ENCODE assay signal across 8 cellular contexts in the genomic region with DNA sequence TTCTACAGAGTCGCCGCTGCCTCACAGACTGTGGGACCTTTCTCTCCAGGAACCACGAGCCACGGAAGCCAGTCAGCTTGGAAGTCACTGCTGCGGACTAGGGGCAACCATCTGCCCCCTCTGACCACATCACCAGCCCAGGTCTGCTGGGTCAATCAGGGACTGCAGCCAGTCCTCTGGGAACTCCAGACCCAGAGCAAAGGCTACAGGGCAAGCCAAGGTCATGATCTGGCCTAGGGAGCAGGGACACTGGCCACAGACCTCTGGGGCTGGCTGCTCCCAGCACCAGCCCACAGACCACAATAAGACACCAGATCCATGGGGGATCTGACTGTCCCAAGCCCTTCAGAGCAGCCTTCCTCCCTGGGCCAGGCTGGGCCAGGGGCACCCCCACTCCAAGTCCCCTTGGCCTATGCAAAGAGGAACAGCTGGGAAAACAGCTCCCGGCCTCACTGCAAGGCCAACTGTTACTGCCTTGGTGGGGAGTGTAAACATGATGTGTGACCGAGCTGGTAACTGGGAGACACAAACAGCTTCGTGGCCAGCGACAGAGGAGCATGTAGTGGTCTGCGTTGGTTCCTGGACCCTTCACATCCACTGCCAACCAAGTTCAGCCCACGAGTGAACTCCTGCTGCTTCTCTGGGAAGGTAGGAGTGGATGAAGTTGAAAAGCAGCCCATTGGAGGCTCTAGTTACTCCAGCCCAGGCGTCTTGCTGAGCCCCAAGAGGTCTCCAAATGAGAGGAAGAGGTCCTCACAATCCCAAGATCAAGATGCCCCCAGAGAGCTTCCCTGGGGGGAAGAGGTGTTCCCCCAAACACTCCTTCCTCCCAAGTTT. TPM values are rescaled to one million over a fixed set of nuclear protein-coding genes. Genes with fewer than 3 reads are reported as not detected.
DNase-seq lines count a peak whose midpoint lies in the region; ATAC-seq and TF ChIP-seq lines count a peak whose summit lies in the region.

No MANE protein-coding gene starts in this region.

- peak overlapping the region; percentile 22 to 39 for H2BK12ac ChIP-seq in mesenchymal stem cell (ENCODE audit: low read length in 2 of 2)

- peak overlapping the region in 1 of 2 experiments; percentile 60 for H3K23ac ChIP-seq in mesenchymal stem cell (ENCODE audit: low read length in 2 of 2)

- peak overlapping the region; percentile 10 for H4K8ac ChIP-seq in mesenchymal stem cell (ENCODE audit: low read length)

- H2BK5ac ChIP-seq in mesenchymal stem cell (ENCODE audit: low read depth, low read length, poor library complexity, severe bottlenecking), result no peak overlapping the region

- H3K4me2 ChIP-seq in mesenchymal stem cell (ENCODE audit: low read length, poor library complexity, severe bottlenecking), result peak overlapping the region; percentile 74

- no peaks in the 10 kb centered on the region for H3K9me3 Mint-ChIP-seq in stimulated activated naive CD8-positive, alpha-beta T cell treated with anti-CD3 and anti-CD28 coated beads, Interleukin-15, Interleukin-2, amounts not matched to agents 100 ng/mL and 50 ng/mL, for 24 hours
- peaks cover 0 to 5% (median 0%) of the 10 kb centered on the region in 5 experiments for H3K9me3 Mint-ChIP-seq in brain

- 79% methylated on average over 11 of the region's 12 CpGs for WGBS in mesenchymal stem cell

- H3K27me3 Mint-ChIP-seq in stimulated activated naive CD8-positive, alpha-beta T cell treated with anti-CD3 and anti-CD28 coated beads, Interleukin-15, Interleukin-2, amounts not matched to agents 100 ng/mL and 50 ng/mL, for 24 hours, result no peaks in the 10 kb centered on the region
- peaks cover 13% of the 10 kb centered on the region for H3K27me3 Mint-ChIP-seq in brain

- no peaks in the 10 kb centered on the region for H3K27me3 ChIP-seq in mesenchymal stem cell (ENCODE audit: control insufficient read depth in 1 of 2, insufficient read depth in 1 of 2, low read length in 2 of 2)
- H3K27me3 ChIP-seq in vagina, result no peaks in the 10 kb centered on the region

- H2AFZ ChIP-seq in mesenchymal stem cell (ENCODE audit: low read depth, low read length), result no peak overlapping the region

- peak overlapping the region; percentile 82 for H3K27ac ChIP-seq in mesenchymal stem cell (ENCODE audit: low read length, poor library complexity, severe bottlenecking)
- peak overlapping the region; percentile 98 for H3K27ac ChIP-seq in vagina

- H3K18ac ChIP-seq in mesenchymal stem cell (ENCODE audit: low read depth in 1 of 2, low read length in 2 of 2), result peak overlapping the region in 1 of 2 experiments; percentile 28

- H3K79me1 ChIP-seq in mesenchymal stem cell (replicated peaks; ENCODE audit: low read length, poor library complexity, severe bottlenecking), result peaks cover 6% of the 10 kb centered on the region

- peak overlapping the region; percentile 7 for H2AK5ac ChIP-seq in mesenchymal stem cell (ENCODE audit: low read length, severe bottlenecking)

- H3K4me1 Mint-ChIP-seq in stimulated activated naive CD8-positive, alpha-beta T cell treated with anti-CD3 and anti-CD28 coated beads, Interleukin-15, Interleukin-2, amounts not matched to agents 100 ng/mL and 50 ng/mL, for 24 hours (ENCODE audit: low read depth), result peaks cover 64% of the 10 kb centered on the region
- peaks cover 80% of the 10 kb centered on the region for H3K4me1 Mint-ChIP-seq in brain

- peaks cover 37% of the 10 kb centered on the region for H3K4me1 ChIP-seq in mesenchymal stem cell (ENCODE audit: control insufficient read depth, insufficient read depth, low read depth, low read length)
- peaks cover 70% of the 10 kb centered on the region for H3K4me1 ChIP-seq in vagina

- peaks cover 5% of the 10 kb centered on the region for H3K36me3 Mint-ChIP-seq in stimulated activated naive CD8-positive, alpha-beta T cell treated with anti-CD3 and anti-CD28 coated beads, Interleukin-15, Interleukin-2, amounts not matched to agents 100 ng/mL and 50 ng/mL, for 24 hours (ENCODE audit: low read depth)
- no peaks in the 10 kb centered on the region for H3K36me3 Mint-ChIP-seq in brain

- H3K27ac Mint-ChIP-seq in stimulated activated naive CD8-positive, alpha-beta T cell treated with anti-CD3 and anti-CD28 coated beads, Interleukin-15, Interleukin-2, amounts not matched to agents 100 ng/mL and 50 ng/mL, for 24 hours, result peak overlapping the region; percentile 97
- peak overlapping the region; percentile 98 to 100 (median 99) for H3K27ac Mint-ChIP-seq in brain

- no peak for DNase-seq in stimulated activated naive CD8-positive, alpha-beta T cell treated with anti-CD3 and anti-CD28 coated beads, Interleukin-15, Interleukin-2, amounts not matched to agents 100 U/mL and 50 U/mL, for 24 hours
- peak; percentile 45 for DNase-seq in mesenchymal stem cell
- DNase-seq in vagina (ENCODE audit: extremely low spot score in 2 of 2), result no peak
- DNase-seq in putamen (ENCODE audit: low spot score), result no peak
- DNase-seq in mesenteric fat pad (ENCODE audit: low spot score), result no peak

- TF ChIP-seq CTCF in brain (conservative IDR thresholded peaks at IDR 0.05) (no peak), vagina (IDR thresholded peaks at IDR 0.05) (no peak)

- H3K36me3 ChIP-seq in mesenchymal stem cell (ENCODE audit: control insufficient read depth in 1 of 2, insufficient read depth in 2 of 2, low read depth in 1 of 2, low read length in 2 of 2) (peaks cover 7 to 18% of the 10 kb centered on the region in 2 experiments), vagina (no peaks in the 10 kb centered on the region)

- no peaks in the 10 kb centered on the region for H3K9me3 ChIP-seq in mesenchymal stem cell (ENCODE audit: control insufficient read depth, low read length)
- H3K9me3 ChIP-seq in vagina, result no peaks in the 10 kb centered on the region

- H2BK15ac ChIP-seq in mesenchymal stem cell (ENCODE audit: low read depth, poor library complexity, severe bottlenecking), result peak overlapping the region; percentile 37

- peak overlapping the region in 1 of 2 experiments; percentile 90 for H3K4me3 ChIP-seq in mesenchymal stem cell (ENCODE audit: insufficient read depth in 1 of 2, low read depth in 1 of 2, low read length in 2 of 2)
- peak overlapping the region; percentile 85 to 93 for H3K4me3 ChIP-seq in vagina

- no peak overlapping the region for H4K91ac ChIP-seq in mesenchymal stem cell (ENCODE audit: low read length)

- no peak overlapping the region for H2BK120ac ChIP-seq in mesenchymal stem cell (ENCODE audit: low read depth, low read length)

- TF ChIP-seq POLR2A in vagina (IDR thresholded peaks at IDR 0.05), result no peak

- ATAC-seq in stimulated activated naive CD8-positive, alpha-beta T cell treated with anti-CD3 and anti-CD28 coated beads, Interleukin-15, Interleukin-2, amounts not matched to agents 100 U/mL and 50 U/mL, for 24 hours, result no peak
- no peak for ATAC-seq in GM18511 (IDR thresholded peaks at IDR 0.05; ENCODE audit: unreplicated experiment)

- intact Hi-C loops in vagina (cut with DNase I), result no loop called here

- peak overlapping the region in 1 of 2 experiments; percentile 22 for H3K14ac ChIP-seq in mesenchymal stem cell (ENCODE audit: low read length in 2 of 2)

- peak overlapping the region; percentile 97 for H3K9ac ChIP-seq in mesenchymal stem cell (ENCODE audit: low read length)

- peak overlapping the region; percentile 25 to 43 for H3K4ac ChIP-seq in mesenchymal stem cell (ENCODE audit: low read depth in 1 of 2, low read length in 2 of 2)

- H3K4me3 Mint-ChIP-seq in stimulated activated naive CD8-positive, alpha-beta T cell treated with anti-CD3 and anti-CD28 coated beads, Interleukin-15, Interleukin-2, amounts not matched to agents 100 ng/mL and 50 ng/mL, for 24 hours, result peak overlapping the region; percentile 95
- peak overlapping the region; percentile 91 to 99 (median 97) for H3K4me3 Mint-ChIP-seq in brain

RNA-seq across cellular contexts. Expression of gene AKT2, which starts 1.5 kb away (rescaled TPM):
- polyA plus RNA-seq in brain (ENCODE audit: insufficient read depth, low read depth, low replicate concordance), result 77.4 TPM
- 112 TPM for polyA plus RNA-seq in mesenchymal stem cell (2013, experiment 1 of 2)
- 106 TPM for polyA plus RNA-seq in mesenchymal stem cell (2013, experiment 2 of 2)
- total RNA-seq in vagina, result 105 TPM
- total RNA-seq in mesenteric fat pad, result 189 TPM

RNA-seq across cellular contexts. Expression of gene CCNP, which starts 57.1 kb away (rescaled TPM):
- polyA plus RNA-seq in brain (ENCODE audit: insufficient read depth, low read depth, low replicate concordance), result 9.7 TPM
- 0.12 TPM for polyA plus RNA-seq in mesenchymal stem cell (2013, experiment 1 of 2)
- 0.05 TPM for polyA plus RNA-seq in mesenchymal stem cell (2013, experiment 2 of 2)
- total RNA-seq in vagina, result not detected
- total RNA-seq in mesenteric fat pad, result 0.39 TPM
